ENCODE assay signal across 1 cellular context in the genomic region with DNA sequence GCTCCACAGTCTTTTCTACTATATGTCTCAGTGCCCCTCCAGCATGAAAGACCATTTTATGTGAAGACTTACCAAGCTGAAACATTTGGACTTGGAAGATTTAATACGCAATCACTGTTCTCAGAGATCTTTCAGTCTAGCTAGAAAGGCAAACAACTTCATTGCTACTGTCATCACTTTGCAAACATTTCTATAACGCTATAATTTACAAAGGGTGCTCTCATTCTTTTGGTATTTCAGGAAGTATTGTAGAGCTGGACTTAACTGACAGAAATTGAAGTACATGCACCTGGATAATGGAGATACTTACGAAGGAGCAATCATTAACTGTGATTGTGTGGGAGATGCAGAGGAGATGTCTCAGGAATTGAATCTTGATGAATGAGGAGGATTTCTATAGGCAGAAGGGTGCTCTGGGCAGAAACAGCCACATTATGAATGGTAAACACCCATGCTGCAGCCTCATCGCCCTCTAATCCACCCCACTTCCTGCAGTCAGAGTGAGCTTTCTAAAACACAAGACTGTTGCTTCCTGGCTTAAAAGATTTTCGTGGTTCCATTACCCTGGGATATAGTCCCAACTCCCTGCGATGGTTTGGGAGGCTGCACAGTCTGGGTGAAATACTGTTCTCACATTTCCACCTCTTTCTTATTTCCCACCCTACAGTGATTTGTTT.
TF ChIP-seq lines count a peak whose summit lies in the region.

No MANE protein-coding gene starts in this region.

TF ChIP-seq in GM23338, 12 proteins besides CTCF, POLR2A, EP300 and RAD21 (continued from another document):
- TF ChIP-seq, protein P1, sequence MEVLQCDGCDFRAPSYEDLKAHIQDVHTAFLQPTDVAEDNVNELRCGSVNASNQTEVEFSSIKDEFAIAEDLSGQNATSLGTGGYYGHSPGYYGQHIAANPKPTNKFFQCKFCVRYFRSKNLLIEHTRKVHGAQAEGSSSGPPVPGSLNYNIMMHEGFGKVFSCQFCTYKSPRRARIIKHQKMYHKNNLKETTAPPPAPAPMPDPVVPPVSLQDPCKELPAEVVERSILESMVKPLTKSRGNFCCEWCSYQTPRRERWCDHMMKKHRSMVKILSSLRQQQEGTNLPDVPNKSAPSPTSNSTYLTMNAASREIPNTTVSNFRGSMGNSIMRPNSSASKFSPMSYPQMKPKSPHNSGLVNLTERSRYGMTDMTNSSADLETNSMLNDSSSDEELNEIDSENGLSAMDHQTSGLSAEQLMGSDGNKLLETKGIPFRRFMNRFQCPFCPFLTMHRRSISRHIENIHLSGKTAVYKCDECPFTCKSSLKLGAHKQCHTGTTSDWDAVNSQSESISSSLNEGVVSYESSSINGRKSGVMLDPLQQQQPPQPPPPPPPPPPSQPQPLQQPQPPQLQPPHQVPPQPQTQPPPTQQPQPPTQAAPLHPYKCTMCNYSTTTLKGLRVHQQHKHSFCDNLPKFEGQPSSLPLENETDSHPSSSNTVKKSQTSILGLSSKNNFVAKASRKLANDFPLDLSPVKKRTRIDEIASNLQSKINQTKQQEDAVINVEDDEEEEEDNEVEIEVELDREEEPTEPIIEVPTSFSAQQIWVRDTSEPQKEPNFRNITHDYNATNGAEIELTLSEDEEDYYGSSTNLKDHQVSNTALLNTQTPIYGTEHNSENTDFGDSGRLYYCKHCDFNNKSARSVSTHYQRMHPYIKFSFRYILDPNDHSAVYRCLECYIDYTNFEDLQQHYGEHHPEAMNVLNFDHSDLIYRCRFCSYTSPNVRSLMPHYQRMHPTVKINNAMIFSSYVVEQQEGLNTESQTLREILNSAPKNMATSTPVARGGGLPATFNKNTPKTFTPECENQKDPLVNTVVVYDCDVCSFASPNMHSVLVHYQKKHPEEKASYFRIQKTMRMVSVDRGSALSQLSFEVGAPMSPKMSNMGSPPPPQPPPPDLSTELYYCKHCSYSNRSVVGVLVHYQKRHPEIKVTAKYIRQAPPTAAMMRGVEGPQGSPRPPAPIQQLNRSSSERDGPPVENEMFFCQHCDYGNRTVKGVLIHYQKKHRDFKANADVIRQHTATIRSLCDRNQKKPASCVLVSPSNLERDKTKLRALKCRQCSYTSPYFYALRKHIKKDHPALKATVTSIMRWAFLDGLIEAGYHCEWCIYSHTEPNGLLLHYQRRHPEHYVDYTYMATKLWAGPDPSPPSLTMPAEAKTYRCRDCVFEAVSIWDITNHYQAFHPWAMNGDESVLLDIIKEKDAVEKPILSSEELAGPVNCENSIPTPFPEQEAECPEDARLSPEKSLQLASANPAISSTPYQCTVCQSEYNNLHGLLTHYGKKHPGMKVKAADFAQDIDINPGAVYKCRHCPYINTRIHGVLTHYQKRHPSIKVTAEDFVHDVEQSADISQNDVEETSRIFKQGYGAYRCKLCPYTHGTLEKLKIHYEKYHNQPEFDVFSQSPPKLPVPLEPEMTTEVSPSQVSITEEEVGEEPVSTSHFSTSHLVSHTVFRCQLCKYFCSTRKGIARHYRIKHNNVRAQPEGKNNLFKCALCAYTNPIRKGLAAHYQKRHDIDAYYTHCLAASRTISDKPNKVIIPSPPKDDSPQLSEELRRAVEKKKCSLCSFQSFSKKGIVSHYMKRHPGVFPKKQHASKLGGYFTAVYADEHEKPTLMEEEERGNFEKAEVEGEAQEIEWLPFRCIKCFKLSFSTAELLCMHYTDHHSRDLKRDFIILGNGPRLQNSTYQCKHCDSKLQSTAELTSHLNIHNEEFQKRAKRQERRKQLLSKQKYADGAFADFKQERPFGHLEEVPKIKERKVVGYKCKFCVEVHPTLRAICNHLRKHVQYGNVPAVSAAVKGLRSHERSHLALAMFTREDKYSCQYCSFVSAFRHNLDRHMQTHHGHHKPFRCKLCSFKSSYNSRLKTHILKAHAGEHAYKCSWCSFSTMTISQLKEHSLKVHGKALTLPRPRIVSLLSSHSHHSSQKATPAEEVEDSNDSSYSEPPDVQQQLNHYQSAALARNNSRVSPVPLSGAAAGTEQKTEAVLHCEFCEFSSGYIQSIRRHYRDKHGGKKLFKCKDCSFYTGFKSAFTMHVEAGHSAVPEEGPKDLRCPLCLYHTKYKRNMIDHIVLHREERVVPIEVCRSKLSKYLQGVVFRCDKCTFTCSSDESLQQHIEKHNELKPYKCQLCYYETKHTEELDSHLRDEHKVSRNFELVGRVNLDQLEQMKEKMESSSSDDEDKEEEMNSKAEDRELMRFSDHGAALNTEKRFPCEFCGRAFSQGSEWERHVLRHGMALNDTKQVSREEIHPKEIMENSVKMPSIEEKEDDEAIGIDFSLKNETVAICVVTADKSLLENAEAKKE (CRISPR knock-in tag; IDR thresholded peaks at IDR 0.05), result no peak
- TF ChIP-seq POLR2AphosphoS5 (IDR thresholded peaks at IDR 0.05; ENCODE audit: low read depth) (no peak), ZNF331 (CRISPR knock-in tag; IDR thresholded peaks at IDR 0.05; ENCODE audit: low read depth) (no peak), ZNF114 (CRISPR knock-in tag; IDR thresholded peaks at IDR 0.05) (no peak), NANOG (IDR thresholded peaks at IDR 0.05; ENCODE audit: borderline replicate concordance) (no peak), CREB1 (CRISPR knock-in tag; IDR thresholded peaks at IDR 0.05; ENCODE audit: low read depth) (no peak)
- TF ChIP-seq, protein P2, sequence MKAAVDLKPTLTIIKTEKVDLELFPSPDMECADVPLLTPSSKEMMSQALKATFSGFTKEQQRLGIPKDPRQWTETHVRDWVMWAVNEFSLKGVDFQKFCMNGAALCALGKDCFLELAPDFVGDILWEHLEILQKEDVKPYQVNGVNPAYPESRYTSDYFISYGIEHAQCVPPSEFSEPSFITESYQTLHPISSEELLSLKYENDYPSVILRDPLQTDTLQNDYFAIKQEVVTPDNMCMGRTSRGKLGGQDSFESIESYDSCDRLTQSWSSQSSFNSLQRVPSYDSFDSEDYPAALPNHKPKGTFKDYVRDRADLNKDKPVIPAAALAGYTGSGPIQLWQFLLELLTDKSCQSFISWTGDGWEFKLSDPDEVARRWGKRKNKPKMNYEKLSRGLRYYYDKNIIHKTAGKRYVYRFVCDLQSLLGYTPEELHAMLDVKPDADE (IDR thresholded peaks at IDR 0.05), result no peak
TF ChIP-seq in GM23338: peak in this region for 0.
